8 cellular contexts compared by ENCODE assay signal in the genomic region with DNA sequence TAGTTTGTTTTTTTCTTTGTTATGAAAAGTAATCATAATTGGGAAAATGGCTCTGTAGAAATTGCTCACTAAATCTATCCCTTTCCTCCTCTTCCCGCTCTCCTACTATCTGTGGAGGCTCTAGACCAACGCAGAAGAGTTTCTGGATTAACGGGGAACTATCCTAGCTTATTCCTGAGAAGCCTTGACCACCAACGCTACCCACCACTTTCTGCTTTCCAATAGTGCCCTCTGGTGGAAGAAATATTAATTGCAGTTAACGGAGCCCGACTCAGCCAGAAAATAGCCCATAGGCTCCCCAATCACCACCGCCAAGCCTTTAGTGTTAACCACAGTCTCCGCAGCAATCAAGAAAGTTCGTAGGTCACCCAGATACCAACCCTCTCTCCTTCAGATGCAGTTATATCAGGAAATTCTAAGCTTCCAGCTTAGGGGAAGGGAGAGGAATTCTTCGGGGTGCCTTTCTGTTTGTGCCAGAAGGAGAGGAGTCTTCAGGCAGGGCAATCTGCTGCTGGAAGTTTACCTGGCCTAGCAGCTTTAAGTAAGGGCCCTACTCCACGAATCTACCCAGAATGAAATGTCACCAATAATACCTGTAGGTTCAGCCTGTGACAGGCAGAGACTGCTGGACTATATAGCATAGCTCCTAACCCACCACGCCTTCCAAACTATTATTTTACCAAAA. TPM values are rescaled to one million over a fixed set of nuclear protein-coding genes. Genes with fewer than 3 reads are reported as not detected.
DNase-seq lines count a peak whose midpoint lies in the region; ATAC-seq and TF ChIP-seq lines count a peak whose summit lies in the region.

No MANE protein-coding gene starts in this region.

- peak; percentile 66 for ATAC-seq in lung (ENCODE audit: insufficient read depth, low FRiP score)
- no peak for ATAC-seq in GM19455 (IDR thresholded peaks at IDR 0.05; ENCODE audit: unreplicated experiment)

- peak; percentile 69 for TF ChIP-seq CTCF in AG09319 (IDR thresholded peaks at IDR 0.05; ENCODE audit: low read depth, low read length)
- peak; percentile 64 for TF ChIP-seq CTCF in GM13976 (IDR thresholded peaks at IDR 0.05; ENCODE audit: borderline replicate concordance, control extremely low read depth, extremely low read depth, insufficient read depth, missing control alignments)
- TF ChIP-seq CTCF in lung (IDR thresholded peaks at IDR 0.05; ENCODE audit: control extremely low read depth, extremely low read depth): peak; percentile 66

- no peaks in the 10 kb centered on the region for H3K4me1 ChIP-seq in lung (ENCODE audit: control insufficient read depth in 2 of 2, insufficient read depth in 2 of 2, low read length in 2 of 2)

- H3K27ac ChIP-seq in lung (ENCODE audit: low read depth in 1 of 2, low read length in 1 of 2) (no peak overlapping the region), substantia nigra (ENCODE audit: low read depth, low read length, poor library complexity, severe bottlenecking) (no peak overlapping the region)

- 16 to 19% methylated on average over 12 of the region's 12 CpGs for WGBS in lung, 2 donors

- H3K27me3 ChIP-seq in lung (ENCODE audit: control insufficient read depth, insufficient read depth): no peaks in the 10 kb centered on the region

- no peaks in the 10 kb centered on the region for H3K9me3 ChIP-seq in lung (ENCODE audit: control insufficient read depth in 2 of 2, insufficient read depth in 1 of 2, low read length in 1 of 2)

- in situ Hi-C loops in GM13976 (cut with MboI; ENCODE audit: low sequenced_read_pairs, unreplicated experiment): no loop called here

- no peak overlapping the region for H3K4me3 ChIP-seq in lung

- peak; percentile 15 for DNase-seq in AG09319 (ENCODE audit: extremely low read depth, low read depth)
- DNase-seq in GM13976 (ENCODE audit: low spot score): peak; percentile 72
- peak; percentile 51 for DNase-seq in NCI-H226
- peak; percentile 37 for DNase-seq in activated CD4-positive, CD25-positive, alpha-beta regulatory T cell treated with anti-CD3 and anti-CD28 coated beads, Interleukin-2, amount 50 U/mL, for 72 hours
- DNase-seq in effector CD8-positive, alpha-beta T cell (lab: John Stamatoyannopoulos, UW): peak; percentile 24
- no peak for DNase-seq in lung (ENCODE audit: low spot score)
- DNase-seq in substantia nigra (lab: John Stamatoyannopoulos, UW): peak in 27 of 49 donors; percentile 0 to 53 (median 8)

- H3K36me3 ChIP-seq in lung (ENCODE audit: control insufficient read depth in 2 of 2, insufficient read depth in 2 of 2, low read length in 2 of 2): no peaks in the 10 kb centered on the region

RNA-seq across cellular contexts. Expression of a gene that starts 23.0 kb away (rescaled TPM):
- total RNA-seq in lung: 10 to 100 TPM; 24.8 to 33.5 TPM
- 10 to 100 TPM; 22.3 to 22.8 TPM for polyA plus RNA-seq in lung
